In genomic region chr17:40168262-40168832, GRCh38 we compare ENCODE assay signal across 8 cellular contexts. TPM values are rescaled to one million over a fixed set of nuclear protein-coding genes. Genes with fewer than 3 reads are reported as not detected.
DNase-seq lines count a peak whose midpoint lies in the region; ATAC-seq and TF ChIP-seq lines count a peak whose summit lies in the region.

No MANE protein-coding gene starts in this region.

- H3K4me3 Mint-ChIP-seq in chondrocyte (ENCODE audit: unreplicated experiment): no peak overlapping the region

- DNase-seq in NCI-H524 (lab: John Stamatoyannopoulos, UW) (peak; percentile 7 to 51), NCI-H524 treated with DMSO at 0.1 percent for 48 hours (lab: John Stamatoyannopoulos, UW) (no peak), LHCN-M2 (ENCODE audit: low read depth) (peak; percentile 57), SKM-1 (lab: John Stamatoyannopoulos, UW; ENCODE audit: unreplicated experiment) (peak; percentile 33), chondrocyte (ENCODE audit: low spot score) (no peak), kidney glomerular epithelial cell (lab: John Stamatoyannopoulos, UW) (peak; percentile 88), substantia nigra (lab: John Stamatoyannopoulos, UW) (peak in 20 of 49 donors; percentile 2 to 43 (median 16))

- H3K4me1 Mint-ChIP-seq in chondrocyte (ENCODE audit: low read depth): peaks cover 9% of the 10 kb centered on the region

- no peaks in the 10 kb centered on the region for H3K27me3 Mint-ChIP-seq in chondrocyte (ENCODE audit: low read depth)

- no peak for ATAC-seq in HG03442 (IDR thresholded peaks at IDR 0.05; ENCODE audit: unreplicated experiment)

- peak overlapping the region; percentile 79 for H3K27ac Mint-ChIP-seq in chondrocyte (ENCODE audit: unreplicated experiment)

- peak overlapping the region; percentile 73 for H3K27ac ChIP-seq in substantia nigra (ENCODE audit: low read depth, low read length, poor library complexity, severe bottlenecking)

- peaks cover 44% of the 10 kb centered on the region for H3K36me3 Mint-ChIP-seq in chondrocyte (ENCODE audit: low read depth)

- no peaks in the 10 kb centered on the region for H3K9me3 Mint-ChIP-seq in chondrocyte (ENCODE audit: low read depth)

- peak; percentile 91 for TF ChIP-seq CTCF in chondrocyte (IDR thresholded peaks at IDR 0.05)

RNA-seq across cellular contexts. Expression of gene RAPGEFL1, which starts 8.9 kb away (rescaled TPM):
- total RNA-seq in LHCN-M2 (2014; rRNA removed): 0.98 and 1.6 TPM in 2 replicates
- 1.3 TPM for polyA plus RNA-seq in LHCN-M2 (2012)
- 3.6 to 5.5 TPM (median 3.9 TPM) in 3 replicates for total RNA-seq in chondrocyte

RNA-seq across cellular contexts. Expression of gene CASC3, which starts 28.0 kb away (rescaled TPM):
- total RNA-seq in LHCN-M2 (2014; rRNA removed) (35.5 and 38.3 TPM in 2 replicates), chondrocyte (70.2 to 78.3 TPM (median 70.6 TPM) in 3 replicates)
- 35.9 TPM for polyA plus RNA-seq in LHCN-M2 (2012)

RNA-seq across cellular contexts. Expression of gene MSL1, which starts 46.6 kb away (rescaled TPM):
- total RNA-seq in LHCN-M2 (2014; rRNA removed) (62.1 and 62.8 TPM in 2 replicates), chondrocyte (86.8 to 103 TPM (median 96.2 TPM) in 3 replicates)
- polyA plus RNA-seq in LHCN-M2 (2012): 28.7 TPM

RNA-seq across cellular contexts. Expression of gene WIPF2, which starts 50.8 kb away (rescaled TPM):
- total RNA-seq in LHCN-M2 (2014; rRNA removed) (4.6 and 4.9 TPM in 2 replicates), chondrocyte (25.9 to 28.3 TPM (median 28.1 TPM) in 3 replicates)
- polyA plus RNA-seq in LHCN-M2 (2012): 18.6 TPM

Comparison
In these comparisons a context has a peak if more than half of its experiments do, and no peak if none do; other contexts are left out.
1. DNase-seq: peak in NCI-H524 (2 of 2), LHCN-M2 (single experiment), SKM-1 (single experiment) and kidney glomerular epithelial cell (single experiment); none in NCI-H524 treated with DMSO at 0.1 percent for 48 hours (single experiment) and chondrocyte (single experiment).